8 cellular contexts compared by ENCODE assay signal in genomic region chr16:14070877-14071575, GRCh38. TPM values are rescaled to one million over a fixed set of nuclear protein-coding genes. Genes with fewer than 3 reads are reported as not detected.
DNase-seq lines count a peak whose midpoint lies in the region; ATAC-seq, FAIRE-seq and TF ChIP-seq lines count a peak whose summit lies in the region.

MRTFB (plus strand) TSS chr16:14071319; CDS start chr16:14140607, 69,288 bp downstream.

- no peaks in the 10 kb centered on the region for H4K20me1 ChIP-seq in GM23248 (ENCODE audit: insufficient read depth)

- in situ Hi-C loops in GM23248 (cut with MboI) = no loop called here

- H3K36me3 ChIP-seq in GM23248 (ENCODE audit: low read depth) (no peaks in the 10 kb centered on the region), pancreas (no peaks in the 10 kb centered on the region), thymus (ENCODE audit: control insufficient read depth, insufficient read depth) (no peaks in the 10 kb centered on the region)

- H3K27me3 ChIP-seq in GM23248 (replicated peaks; ENCODE audit: insufficient read depth) (no peaks in the 10 kb centered on the region), pancreas (no peaks in the 10 kb centered on the region), thymus (ENCODE audit: control insufficient read depth, insufficient read depth) (no peaks in the 10 kb centered on the region)

- H3F3A ChIP-seq in GM23248 (ENCODE audit: insufficient read depth) = no peaks in the 10 kb centered on the region

- H3K4me1 ChIP-seq in GM23248 (ENCODE audit: insufficient read depth) (no peaks in the 10 kb centered on the region), pancreas (peaks cover 13 to 31% (median 18%) of the 10 kb centered on the region in 3 donors), thymus (ENCODE audit: control insufficient read depth, insufficient read depth, low read length) (peaks cover 8% of the 10 kb centered on the region)

- H2AFZ ChIP-seq in GM23248 = peak within 1 kb of the TSS; percentile 94

- no peaks in the 10 kb centered on the region for H3K9me2 ChIP-seq in GM23248 (ENCODE audit: insufficient read depth)

- peak within 1 kb of the TSS; percentile 76 for H3K27ac Mint-ChIP-seq in activated naive CD8-positive, alpha-beta T cell treated with anti-CD3 and anti-CD28 coated beads for 36 hours

- peak within 1 kb of the TSS; percentile 87 for H3K9ac ChIP-seq in GM23248

- H3K4me3 ChIP-seq in GM23248 = peak within 1 kb of the TSS; percentile 87
- H3K4me3 ChIP-seq in pancreas = peak within 1 kb of the TSS; percentile 79 to 93 (median 91)
- H3K4me3 ChIP-seq in thymus (ENCODE audit: low read length) = peak within 1 kb of the TSS; percentile 99

- intact Hi-C loops in Right ventricle myocardium inferior (cut with DNase I) = loop anchor here (5.0 to 10.0 kb wide), 3 partner anchors 74 to 454 kb away; no protein-coding TSS in a partner anchor
- intact Hi-C loops in pancreas (cut with DNase I) = no loop called here

- DNase-seq in ELF-1 (ENCODE audit: low read depth, low spot score) (peak; percentile 90), GM23248 (peak; percentile 76), LHCN-M2 (ENCODE audit: low read depth) (peak; percentile 53), SKM-1 (lab: John Stamatoyannopoulos, UW; ENCODE audit: unreplicated experiment) (peak; percentile 18), Right ventricle myocardium inferior (ENCODE audit: missing footprints) (peak; percentile 89), pancreas (peak; percentile 85 to 97 (median 90))
- DNase-seq in activated naive CD8-positive, alpha-beta T cell treated with anti-CD3 and anti-CD28 coated beads for 36 hours = peak; percentile 86

- peaks cover 31% of the 10 kb centered on the region for H3K79me2 ChIP-seq in GM23248 (ENCODE audit: insufficient read depth)

- peak within 1 kb of the TSS; percentile 84 for H3K4me2 ChIP-seq in GM23248 (ENCODE audit: unreplicated experiment)

- H3K4me3 Mint-ChIP-seq in activated naive CD8-positive, alpha-beta T cell treated with anti-CD3 and anti-CD28 coated beads for 36 hours = peak within 1 kb of the TSS; percentile 88

- H3K27me3 Mint-ChIP-seq in activated naive CD8-positive, alpha-beta T cell treated with anti-CD3 and anti-CD28 coated beads for 36 hours = no peaks in the 10 kb centered on the region

- no peaks in the 10 kb centered on the region for H3K9me3 ChIP-seq in GM23248 (ENCODE audit: low read depth)
- H3K9me3 ChIP-seq in pancreas = no peaks in the 10 kb centered on the region
- no peaks in the 10 kb centered on the region for H3K9me3 ChIP-seq in thymus (ENCODE audit: control insufficient read depth)

- H3K27ac ChIP-seq in GM23248 (no peak within 1 kb of the TSS), pancreas (peak within 1 kb of the TSS; percentile 81 to 96 (median 89)), thymus (ENCODE audit: low read depth) (peak within 1 kb of the TSS; percentile 68)

- FAIRE-seq in pancreas (lab: Jason Lieb, UNC) = no peak

- no peak for TF ChIP-seq CTCF in pancreas (IDR thresholded peaks at IDR 0.05)

- H3K36me3 Mint-ChIP-seq in activated naive CD8-positive, alpha-beta T cell treated with anti-CD3 and anti-CD28 coated beads for 36 hours = peaks cover 3% of the 10 kb centered on the region

- H3K9me3 Mint-ChIP-seq in activated naive CD8-positive, alpha-beta T cell treated with anti-CD3 and anti-CD28 coated beads for 36 hours = no peaks in the 10 kb centered on the region

- ATAC-seq in Right ventricle myocardium inferior (peak; percentile 89), pancreas (peak; percentile 87 to 92 (median 90))

- 3 to 4% methylated on average over 45 to 67 of the region's 86 CpGs for WGBS in GM23248 (ENCODE audit: low coverage in 1 of 2, low lambda C conversion rate in 2 of 2, missing lambda C conversion rate in 2 of 2), 2 experiments
- 1% methylated on average over 49 to 86 of the region's 86 CpGs for WGBS in pancreas, 2 donors
- under 1% methylated on average over 86 of the region's 86 CpGs for WGBS in thymus

- H3K4me1 Mint-ChIP-seq in activated naive CD8-positive, alpha-beta T cell treated with anti-CD3 and anti-CD28 coated beads for 36 hours = peaks cover 10% of the 10 kb centered on the region

RNA-seq across cellular contexts. Expression of gene MRTFB, which starts in this region (rescaled TPM):
- 2.1 and 3.1 TPM in 2 replicates for total RNA-seq in GM23248 (2014; rRNA removed; shearing (Covaris generic))
- polyA plus RNA-seq in GM23248 (2016; fragmentation: Nextera tagmentation; extraction: Ambion mirVana) = 4.0 and 5.1 TPM in 2 replicates
- 6.5 and 9.8 TPM in 2 replicates for total RNA-seq in LHCN-M2 (2014; rRNA removed)
- 3.1 TPM for polyA plus RNA-seq in LHCN-M2 (2012)
- 10 to 100 TPM; 10.9 to 12.4 TPM for total RNA-seq in activated naive CD8-positive, alpha-beta T cell treated with anti-CD3 and anti-CD28 coated beads for 36 hours
- 23.8 TPM for total RNA-seq in Right ventricle myocardium inferior
- 10 to 100 TPM; 20.6 to 36.6 (median 26.8) TPM for total RNA-seq in pancreas
- 1 to 10 TPM; 8.7 to 9.7 TPM for polyA plus RNA-seq in pancreas
- 10.7 TPM for polyA plus RNA-seq in thymus

Comparison
In these comparisons a context has a peak if more than half of its experiments do, and no peak if none do; other contexts are left out.
1. DNase-seq: peak in every context shown above with its lines; median percentile 90 in ELF-1; 90 in pancreas; 89 in Right ventricle myocardium inferior; 86 in activated naive CD8-positive, alpha-beta T cell treated with anti-CD3 and anti-CD28 coated beads for 36 hours; 76 in GM23248; 53 in LHCN-M2; 18 in SKM-1.